In the genomic region with DNA sequence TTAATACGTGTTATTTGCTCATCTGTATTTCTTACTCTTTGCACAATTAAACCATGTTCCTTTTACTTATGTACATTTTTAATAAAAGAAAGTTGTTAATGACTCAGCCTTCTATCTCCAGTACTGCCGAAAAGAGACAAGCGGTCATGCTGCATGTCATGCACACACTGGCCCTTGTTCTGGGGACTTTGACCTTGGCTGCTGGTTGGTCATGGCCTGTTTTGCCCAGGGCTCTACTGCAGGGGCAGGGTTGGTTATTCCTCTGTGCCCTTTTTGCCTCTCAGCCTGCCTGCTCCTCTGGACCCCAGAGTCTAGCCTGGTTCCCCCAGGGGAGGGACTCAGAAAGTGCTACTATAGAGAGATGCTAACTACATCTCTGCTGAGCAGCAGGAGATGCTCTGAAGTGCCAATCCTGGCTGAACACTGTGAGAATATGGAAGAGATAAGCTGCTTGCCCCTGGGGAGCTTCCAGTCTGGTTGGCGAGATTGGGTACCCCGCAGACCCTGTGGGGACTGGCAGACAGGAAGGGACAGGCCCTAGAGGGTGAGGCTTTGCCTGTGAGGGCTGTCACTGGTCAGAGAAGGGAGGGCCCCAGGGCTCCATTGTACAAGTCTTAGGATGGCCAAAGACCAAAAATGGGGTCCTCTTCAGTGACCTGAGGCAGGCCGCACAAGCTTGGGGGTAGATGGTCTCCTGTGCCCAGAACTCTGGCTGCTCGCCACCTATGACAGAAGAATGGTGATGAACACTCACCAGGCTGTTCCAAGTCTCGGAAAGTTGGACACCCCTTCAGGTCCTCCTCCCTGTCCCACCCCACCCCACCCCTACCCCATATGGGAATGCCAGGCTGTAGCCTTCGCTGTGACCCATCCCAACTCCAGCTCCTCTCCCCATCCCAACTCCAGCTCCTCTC, we compare ENCODE assay signal across 9 cellular contexts. TPM values are rescaled to one million over a fixed set of nuclear protein-coding genes. Genes with fewer than 3 reads are reported as not detected.
DNase-seq lines count a peak whose midpoint lies in the region; ATAC-seq and TF ChIP-seq lines count a peak whose summit lies in the region.
"Had no signal": no experiment of that assay in that cellular context is flagged by ENCODE, and none has a peak within 500 bp of the region (broad histone marks: within the 10 kb centered on the region; RNA-seq: fewer than 3 reads in every experiment).

No MANE protein-coding gene starts in this region.

- H3K9me3 ChIP-seq in adrenal gland (replicated peaks in 1 of 3), result no peaks in the 10 kb centered on the region
- no peaks in the 10 kb centered on the region for H3K9me3 ChIP-seq in lung (ENCODE audit: control insufficient read depth in 2 of 2, insufficient read depth in 1 of 2, low read length in 1 of 2)
- H3K9me3 ChIP-seq in suprapubic skin, result no peaks in the 10 kb centered on the region
- H3K9me3 ChIP-seq: psoas muscle had no signal

- TF ChIP-seq POLR2A in adrenal gland (IDR thresholded peaks at IDR 0.05) (no peak), suprapubic skin (IDR thresholded peaks at IDR 0.05) (no peak)

- no peak for ATAC-seq in lung (ENCODE audit: insufficient read depth, low FRiP score)
- ATAC-seq in GM18519 (IDR thresholded peaks at IDR 0.05; ENCODE audit: low FRiP score, unreplicated experiment), result no peak
- ATAC-seq in GM21367 (IDR thresholded peaks at IDR 0.05; ENCODE audit: unreplicated experiment), result no peak
- ATAC-seq: psoas muscle had no signal

- TF ChIP-seq EP300 in suprapubic skin (IDR thresholded peaks at IDR 0.05), result no peak

- no peaks in the 10 kb centered on the region for H3K27me3 ChIP-seq in adrenal gland
- no peaks in the 10 kb centered on the region for H3K27me3 ChIP-seq in lung (ENCODE audit: control insufficient read depth, insufficient read depth)
- H3K27me3 ChIP-seq in suprapubic skin, result no peaks in the 10 kb centered on the region

- H3K4me3 ChIP-seq in adrenal gland (no peak overlapping the region), lung (no peak overlapping the region), suprapubic skin (no peak overlapping the region)
- H3K4me3 ChIP-seq: psoas muscle had no signal

- H3K4me1 ChIP-seq in adrenal gland (replicated peaks in 1 of 2) (peaks cover 13 to 18% of the 10 kb centered on the region in 2 donors), lung (ENCODE audit: control insufficient read depth in 2 of 2, insufficient read depth in 2 of 2, low read length in 2 of 2) (peaks cover 0 to 18% of the 10 kb centered on the region in 2 donors), suprapubic skin (peaks cover 24% of the 10 kb centered on the region)

- TF ChIP-seq CTCF in adrenal gland (IDR thresholded peaks at IDR 0.05) (no peak), lung (IDR thresholded peaks at IDR 0.05; ENCODE audit: control extremely low read depth, extremely low read depth) (no peak), suprapubic skin (IDR thresholded peaks at IDR 0.05) (no peak)

- peak; percentile 24 for DNase-seq in activated T-cell treated with anti-CD3 and anti-CD28 coated beads, Interleukin-2, amount 50 U/mL, for 1 hour
- no peak for DNase-seq in activated T-cell treated with anti-CD3 and anti-CD28 coated beads, Interleukin-2, amount 50 U/mL, for 48 hours
- DNase-seq in adrenal gland (peak in 6 of 7 donors; percentile 35 to 76 (median 68)), lung (ENCODE audit: low spot score) (no peak), suprapubic skin (ENCODE audit: low spot score in 2 of 2) (peak; percentile 50 to 60), DMS53 (lab: John Stamatoyannopoulos, UW) (no peak)
- DNase-seq: psoas muscle had no signal

- H3K27ac ChIP-seq in adrenal gland (peak overlapping the region in 4 of 5 donors; percentile 37 to 80 (median 58)), lung (ENCODE audit: low read depth in 1 of 2, low read length in 1 of 2) (peak overlapping the region; percentile 52 to 57), suprapubic skin (no peak overlapping the region)
- H3K27ac ChIP-seq: psoas muscle had no signal

- 75 to 80% (median 78%) methylated on average over 6 to 9 of the region's 9 CpGs for WGBS in adrenal gland, 4 donors
- WGBS in lung, 2 donors, result 89 to 93% methylated on average over 9 of the region's 9 CpGs
- WGBS in suprapubic skin, result 68% methylated on average over 7 of the region's 9 CpGs

- H3K36me3 ChIP-seq in adrenal gland (replicated peaks in 1 of 2) (no peaks in the 10 kb centered on the region), lung (ENCODE audit: control insufficient read depth in 2 of 2, insufficient read depth in 2 of 2, low read length in 2 of 2) (peaks cover 0 to 10% of the 10 kb centered on the region in 2 donors), suprapubic skin (peaks cover 2% of the 10 kb centered on the region)

- intact Hi-C loops in adrenal gland (cut with DNase I), result no loop called here

RNA-seq across cellular contexts. Expression of gene IRF1, which starts 14.4 kb away (rescaled TPM):
- 100 to 1,000 TPM in 1 of 8 donors, 10 to 100 TPM in 7; 12.0 to 116 (median 25.5) TPM for total RNA-seq in adrenal gland
- polyA plus RNA-seq in adrenal gland, result 10 to 100 TPM in 2 of 3 donors, 1 to 10 TPM in 1; 9.0 to 20.0 (median 10.7) TPM
- total RNA-seq in lung, result 10 to 100 TPM; 53.8 to 83.2 TPM
- 100 to 1,000 TPM in 1 of 2 donors, 10 to 100 TPM in 1; 32.9 to 141 TPM for polyA plus RNA-seq in lung
- total RNA-seq in suprapubic skin, result 10 to 100 TPM; 17.5 to 24.1 (median 20.1) TPM

Comparison
In these comparisons a context has a peak if more than half of its experiments do, and no peak if none do; other contexts are left out.
1. DNase-seq: peak in activated T-cell treated with anti-CD3 and anti-CD28 coated beads, Interleukin-2, amount 50 U/mL, for 1 hour (single experiment), adrenal gland (6 of 7) and suprapubic skin (2 of 2); none in activated T-cell treated with anti-CD3 and anti-CD28 coated beads, Interleukin-2, amount 50 U/mL, for 48 hours (0 of 2), lung (single experiment) and DMS53 (single experiment).